In the genomic region with DNA sequence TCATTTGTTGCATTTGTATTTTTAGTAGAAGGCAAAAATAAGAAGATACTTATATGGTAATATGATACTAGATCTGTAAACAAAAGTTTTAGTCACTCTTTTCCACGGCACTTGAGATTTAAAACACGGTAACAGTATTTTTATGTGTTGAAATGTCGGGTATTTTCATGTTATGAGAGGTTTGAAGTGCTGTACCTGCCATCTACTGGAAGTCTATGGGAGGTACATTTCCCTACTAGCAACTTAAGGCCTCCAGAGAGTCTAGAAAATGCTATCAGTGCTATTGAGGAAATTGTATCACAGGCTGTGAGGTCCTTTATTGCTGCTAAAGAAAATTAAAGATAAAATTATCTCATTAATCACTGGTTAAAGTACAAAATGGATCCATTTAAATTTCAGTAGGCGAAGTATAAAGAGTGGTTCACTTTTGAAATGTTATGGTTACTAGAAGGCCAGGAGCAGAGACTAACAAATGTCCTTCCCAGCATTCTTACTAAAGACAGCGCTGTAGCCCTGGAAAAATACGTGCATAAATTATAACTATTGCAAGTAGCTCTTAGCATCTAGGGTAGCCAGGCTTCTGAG, we compare ENCODE assay signal across 9 cellular contexts.
DNase-seq lines count a peak whose midpoint lies in the region; FAIRE-seq and TF ChIP-seq lines count a peak whose summit lies in the region.
"Had no signal": no experiment of that assay in that cellular context is flagged by ENCODE, and none has a peak within 500 bp of the region (broad histone marks: within the 10 kb centered on the region; RNA-seq: fewer than 3 reads in every experiment).

No MANE protein-coding gene starts in this region.

- H3K9me2 ChIP-seq in neural cell (ENCODE audit: insufficient read depth, low read length), result no peaks in the 10 kb centered on the region

- no peak for TF ChIP-seq POLR2A in erythroblast (IDR thresholded peaks at IDR 0.05; ENCODE audit: low read length)

- peak overlapping the region; percentile 4 for H3K27ac ChIP-seq in neural cell (ENCODE audit: low read length)

- H3K4me2 ChIP-seq in neural cell (ENCODE audit: low read length), result no peak overlapping the region

- no peak for FAIRE-seq in RCC 7860 (lab: Jason Lieb, UNC)

- no peaks in the 10 kb centered on the region for H3K36me3 ChIP-seq in neural cell (ENCODE audit: insufficient read depth, low read length)

- peak; percentile 89 for TF ChIP-seq CTCF in neural cell (IDR thresholded peaks at IDR 0.05; ENCODE audit: poor library complexity, severe bottlenecking)

- peak; percentile 92 for TF ChIP-seq RAD21 in neural cell (conservative IDR thresholded peaks at IDR 0.05)

- no peak overlapping the region for H3K4me3 ChIP-seq in neural cell (ENCODE audit: low read length)

- peak overlapping the region; percentile 10 for H3K9ac ChIP-seq in neural cell (ENCODE audit: low read length)

- H3K27me3 ChIP-seq in neural cell (ENCODE audit: insufficient read depth, low read depth, low read length), result no peaks in the 10 kb centered on the region

- no peaks in the 10 kb centered on the region for H3K79me2 ChIP-seq in neural cell (replicated peaks; ENCODE audit: insufficient read depth, low read length)

- no peaks in the 10 kb centered on the region for H3F3A ChIP-seq in neural cell (ENCODE audit: insufficient read depth, low read length, poor library complexity, severe bottlenecking)

- no peaks in the 10 kb centered on the region for H3K9me3 ChIP-seq in neural cell (ENCODE audit: low read length)

- DNase-seq in SIG-M5 treated with dmso at 0.1 percent for 504 hours (lab: John Stamatoyannopoulos, UW; ENCODE audit: unreplicated experiment) (peak; percentile 47), SIG-M5 (lab: John Stamatoyannopoulos, UW) (no peak), Kasumi-1 (lab: John Stamatoyannopoulos, UW) (peak; percentile 63 to 69), RCC 7860 (ENCODE audit: low spot score) (peak; percentile 15), erythroblast (lab: John Stamatoyannopoulos, UW) (peak; percentile 1 to 5), GDM1 (lab: John Stamatoyannopoulos, UW) (no peak)
- DNase-seq in activated CD8-positive, alpha-beta memory T cell treated with anti-CD3 and anti-CD28 coated beads, Interleukin-2, amount 50 U/mL, for 4 hours, result no peak
- DNase-seq: activated naive CD8-positive, alpha-beta T cell treated with anti-CD3 and anti-CD28 coated beads, Interleukin-2, amount 10 ng/mL, durations not matched to agents 7 days and 5 days had no signal

- H4K20me1 ChIP-seq in neural cell (ENCODE audit: insufficient read depth), result no peaks in the 10 kb centered on the region

- H2AFZ ChIP-seq in neural cell (ENCODE audit: low read depth, low read length), result no peak overlapping the region

- TF ChIP-seq EP300 in neural cell (conservative IDR thresholded peaks at IDR 0.05; ENCODE audit: poor library complexity, severe bottlenecking), result no peak

TF ChIP-seq in neural cell, 6 proteins besides CTCF, POLR2A, EP300 and RAD21:
- TF ChIP-seq REST (IDR thresholded peaks at IDR 0.05; ENCODE audit: borderline replicate concordance) (no peak), TAF1 (IDR thresholded peaks at IDR 0.05; ENCODE audit: low read depth) (no peak), SMC3 (conservative IDR thresholded peaks at IDR 0.05; ENCODE audit: poor library complexity) (peak; percentile 88), EZH2 (IDR thresholded peaks at IDR 0.05; ENCODE audit: borderline replicate concordance, insufficient read depth, low read length, poor library complexity, severe bottlenecking) (no peak)

Comparison
In these comparisons a context has a peak if more than half of its experiments do, and no peak if none do; other contexts are left out.
1. DNase-seq: peak in SIG-M5 treated with dmso at 0.1 percent for 504 hours (single experiment), Kasumi-1 (2 of 2), RCC 7860 (single experiment) and erythroblast (2 of 2); none in SIG-M5 (single experiment), GDM1 (single experiment) and activated CD8-positive, alpha-beta memory T cell treated with anti-CD3 and anti-CD28 coated beads, Interleukin-2, amount 50 U/mL, for 4 hours (single experiment).